Comparison of ENCODE assay signal across 1 cellular context in genomic region chr19:41958367-41959055, GRCh38.
TF ChIP-seq lines count a peak whose summit lies in the region.

No MANE protein-coding gene starts in this region.

TF ChIP-seq in HepG2, 621 proteins besides CTCF, POLR2A, EP300 and RAD21 (continued from another document and continues in another):
- TF ChIP-seq NFAT5 (CRISPR knock-in tag; IDR thresholded peaks at IDR 0.05) (no peak), ZFX (CRISPR knock-in tag; IDR thresholded peaks at IDR 0.05; ENCODE audit: low read depth) (peak; percentile 72), CAMTA2 (CRISPR knock-in tag; IDR thresholded peaks at IDR 0.05; ENCODE audit: borderline replicate concordance) (no peak), ZNF580 (CRISPR knock-in tag; IDR thresholded peaks at IDR 0.05; ENCODE audit: borderline replicate concordance, low read depth) (no peak; the same call in 1 of the 2 replicates), CBFB (CRISPR knock-in tag; IDR thresholded peaks at IDR 0.05) (no peak), ZNF724P (CRISPR knock-in tag; IDR thresholded peaks at IDR 0.05; ENCODE audit: borderline replicate concordance) (peak; percentile 70), POLR2G (IDR thresholded peaks at IDR 0.05; ENCODE audit: low read depth, low read length) (peak; percentile 62), ZNF616 (CRISPR knock-in tag; IDR thresholded peaks at IDR 0.05; ENCODE audit: low read depth) (no peak), EEA1 (CRISPR knock-in tag; IDR thresholded peaks at IDR 0.05; ENCODE audit: borderline replicate concordance) (0 out of 2 replicates have a peak, but pooled peaks have one; percentile 30), KAT8 (CRISPR knock-in tag; IDR thresholded peaks at IDR 0.05) (no peak), NFIB (CRISPR knock-in tag; IDR thresholded peaks at IDR 0.05; ENCODE audit: borderline replicate concordance) (no peak), ZNF263 (CRISPR knock-in tag; IDR thresholded peaks at IDR 0.05) (no peak), ZNF512B (CRISPR knock-in tag; IDR thresholded peaks at IDR 0.05; ENCODE audit: borderline replicate concordance) (no peak), ZNF562 (CRISPR knock-in tag; IDR thresholded peaks at IDR 0.05; ENCODE audit: borderline replicate concordance) (no peak), TFDP1 (CRISPR knock-in tag; IDR thresholded peaks at IDR 0.05; ENCODE audit: borderline replicate concordance) (no peak), PREB (CRISPR knock-in tag; IDR thresholded peaks at IDR 0.05) (no peak), MLXIP (CRISPR knock-in tag; IDR thresholded peaks at IDR 0.05; ENCODE audit: borderline replicate concordance) (no peak), RARG (CRISPR knock-in tag; IDR thresholded peaks at IDR 0.05; ENCODE audit: low read depth) (no peak), ZNF788 (CRISPR knock-in tag; IDR thresholded peaks at IDR 0.05; ENCODE audit: borderline replicate concordance) (no peak), TCF7L2 (IDR thresholded peaks at IDR 0.05; ENCODE audit: low read depth, low read length) (no peak), ZNF501 (CRISPR knock-in tag; IDR thresholded peaks at IDR 0.05) (no peak; the same call in 1 of the 2 replicates), NFYC (CRISPR knock-in tag; IDR thresholded peaks at IDR 0.05) (no peak), ZNF552 (CRISPR knock-in tag; IDR thresholded peaks at IDR 0.05; ENCODE audit: borderline replicate concordance) (no peak), NCOR1 (IDR thresholded peaks at IDR 0.05; ENCODE audit: borderline replicate concordance, low read length) (no peak), ZNF572 (CRISPR knock-in tag; IDR thresholded peaks at IDR 0.05) (peak; percentile 16; the same call in 1 of the 2 replicates), ZBTB37 (CRISPR knock-in tag; IDR thresholded peaks at IDR 0.05) (no peak), ZBTB34 (CRISPR knock-in tag; IDR thresholded peaks at IDR 0.05) (0 out of 2 replicates have a peak, but pooled peaks have one; percentile 10), POLR2AphosphoS2 (IDR thresholded peaks at IDR 0.05; ENCODE audit: low read depth, low read length) (no peak; the same call in 1 of the 2 replicates), FOSL1 (CRISPR knock-in tag; IDR thresholded peaks at IDR 0.05; ENCODE audit: borderline replicate concordance) (no peak), KDM4B (CRISPR knock-in tag; IDR thresholded peaks at IDR 0.05) (0 out of 2 replicates have a peak, but pooled peaks have one; percentile 39), MED1 (CRISPR knock-in tag; IDR thresholded peaks at IDR 0.05) (no peak; the same call in 1 of the 2 replicates), ZMYM2 (CRISPR knock-in tag; IDR thresholded peaks at IDR 0.05) (no peak), ZBTB38 (CRISPR knock-in tag; IDR thresholded peaks at IDR 0.05) (peak; percentile 50; the same call in 1 of the 2 replicates), HNRNPH1 (optimal IDR thresholded peaks at IDR 0.05; ENCODE audit: low read depth, low read length) (no peak), E2F5 (CRISPR knock-in tag; conservative IDR thresholded peaks at IDR 0.05) (no peak), ESRRA (CRISPR knock-in tag; IDR thresholded peaks at IDR 0.05; ENCODE audit: low read depth) (no peak), RXRA (CRISPR knock-in tag; IDR thresholded peaks at IDR 0.05) (0 out of 2 replicates have a peak, but pooled peaks have one; percentile 1), SAP130 (CRISPR knock-in tag; IDR thresholded peaks at IDR 0.05; ENCODE audit: low read depth) (peak; percentile 65), ZNF570 (CRISPR knock-in tag; IDR thresholded peaks at IDR 0.05; ENCODE audit: borderline replicate concordance) (no peak), MAZ (IDR thresholded peaks at IDR 0.05; ENCODE audit: borderline replicate concordance, low read depth, low read length) (0 out of 2 replicates have a peak, but pooled peaks have one; percentile 30), MAZ (CRISPR knock-in tag; IDR thresholded peaks at IDR 0.05; ENCODE audit: low read depth) (0 out of 2 replicates have a peak, but pooled peaks have one; percentile 29), ZNF672 (CRISPR knock-in tag; IDR thresholded peaks at IDR 0.05) (no peak), ZNF720 (CRISPR knock-in tag; IDR thresholded peaks at IDR 0.05) (no peak), PLSCR1 (CRISPR knock-in tag; IDR thresholded peaks at IDR 0.05; ENCODE audit: borderline replicate concordance) (no peak), ZNF296 (CRISPR knock-in tag; conservative IDR thresholded peaks at IDR 0.05) (no peak), MED13 (CRISPR knock-in tag; IDR thresholded peaks at IDR 0.05) (no peak)
